In the genomic region with DNA sequence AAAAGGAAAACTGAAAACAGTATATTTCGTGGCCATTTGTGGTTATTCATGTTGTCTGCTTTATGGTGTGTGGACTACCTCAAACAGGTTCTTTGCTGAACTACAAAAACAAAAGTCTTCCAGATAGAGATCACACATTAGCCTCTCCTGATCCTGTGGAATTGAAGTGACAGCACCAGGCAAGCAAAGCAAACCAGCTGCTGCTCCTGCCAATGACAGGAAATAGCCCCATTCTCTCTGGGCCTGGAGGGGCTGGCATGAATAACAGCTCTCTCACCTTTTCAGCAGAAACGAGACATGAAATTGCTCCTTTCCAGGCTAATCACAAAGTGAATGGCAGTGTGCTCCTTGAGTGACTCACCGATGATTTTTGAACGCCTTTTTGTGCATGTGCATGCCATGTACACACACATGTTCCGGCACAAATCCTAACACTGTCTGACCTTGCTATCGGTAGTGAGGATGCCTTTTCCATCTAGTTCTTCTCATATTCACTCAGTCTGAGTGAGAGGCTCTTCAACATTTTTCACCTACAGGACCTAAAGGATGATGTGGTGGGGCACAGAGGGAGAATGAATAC, we compare ENCODE assay signal across 26 cellular contexts. TPM values are rescaled to one million over a fixed set of nuclear protein-coding genes. Genes with fewer than 3 reads are reported as not detected.
DNase-seq lines count a peak whose midpoint lies in the region; ATAC-seq, FAIRE-seq and TF ChIP-seq lines count a peak whose summit lies in the region.
"Had no signal": no experiment of that assay in that cellular context is flagged by ENCODE, and none has a peak within 500 bp of the region (broad histone marks: within the 10 kb centered on the region; RNA-seq: fewer than 3 reads in every experiment).

No MANE protein-coding gene starts in this region.

- H3K4me2 ChIP-seq in GM23338 (no peak overlapping the region), K562 (ENCODE audit: insufficient read depth, low read length) (no peak overlapping the region), keratinocyte (ENCODE audit: control insufficient read depth, extremely low read depth, insufficient read depth, low read depth, low read length) (no peak overlapping the region)

- H4K20me1 ChIP-seq in GM23338 (replicated peaks; ENCODE audit: insufficient read depth) (no peaks in the 10 kb centered on the region), K562 (replicated peaks; ENCODE audit: control insufficient read depth, insufficient read depth, low read length) (no peaks in the 10 kb centered on the region), keratinocyte (ENCODE audit: control insufficient read depth, extremely low read depth, insufficient read depth, low read length) (no peaks in the 10 kb centered on the region)

- CTCF ChIA-PET in K562 (lab: Yijun Ruan, JAX; ENCODE audit: low intra/inter-chr PET ratio), result no interaction called here

- intact Hi-C loops in K562 (cut with micrococcal nuclease), result no loop called here
- intact Hi-C loops in esophagus squamous epithelium (cut with DNase I), result no loop called here

- TF ChIP-seq CTCF in GM23338 (conservative IDR thresholded peaks at IDR 0.05; ENCODE audit: low read depth in 2 of 2) (no peak), K562 (IDR thresholded peaks at IDR 0.05 in 2 of 3, conservative IDR thresholded peaks at IDR 0.05 in 1 of 3; ENCODE audit: insufficient read depth in 2 of 3, low read depth in 1 of 3, low read length in 3 of 3) (no peak), keratinocyte (optimal IDR thresholded peaks at IDR 0.05 in 1 of 3, IDR thresholded peaks at IDR 0.05 in 1 of 3, conservative IDR thresholded peaks at IDR 0.05 in 1 of 3; ENCODE audit: extremely low read depth in 1 of 3, insufficient read depth in 2 of 3, low read length in 3 of 3) (no peak), esophagus squamous epithelium (IDR thresholded peaks at IDR 0.05) (no peak)

- in situ Hi-C loops in K562 (cut with MboI), result no loop called here

- no TSS peak for BruUV-seq in K562 (replicated peaks; lab: Mats Ljungman, UMichigan)

- no peak for TF ChIP-seq EP300 in K562 (IDR thresholded peaks at IDR 0.05; ENCODE audit: low read length)

- H3K79me2 ChIP-seq in GM23338 (replicated peaks; ENCODE audit: insufficient read depth) (no peaks in the 10 kb centered on the region), K562 (ENCODE audit: control insufficient read depth, insufficient read depth, low read length) (no peaks in the 10 kb centered on the region), keratinocyte (ENCODE audit: control insufficient read depth, insufficient read depth, low read length) (no peaks in the 10 kb centered on the region)

- H3K9ac ChIP-seq in K562 (ENCODE audit: insufficient read depth in 1 of 2, low read depth in 2 of 2, low read length in 2 of 2), result no peak overlapping the region
- H3K9ac ChIP-seq in keratinocyte (ENCODE audit: control insufficient read depth, extremely low read depth, insufficient read depth, low read length), result no peak overlapping the region

- H3K27ac ChIP-seq in GM23338 (ENCODE audit: low read depth), result 0 out of 2 replicates have a peak overlapping the region, but pooled peaks have one; percentile 77
- H3K27ac ChIP-seq in K562 (ENCODE audit: extremely low read depth, low read depth, low read length), result no peak overlapping the region
- no peak overlapping the region for H3K27ac ChIP-seq in keratinocyte (ENCODE audit: control insufficient read depth, insufficient read depth, low read length)
- no peak overlapping the region for H3K27ac ChIP-seq in esophagus squamous epithelium
- H3K27ac ChIP-seq: ascending aorta, psoas muscle, SK-N-MC, VCaP had no signal

- H3F3A ChIP-seq in GM23338 (replicated peaks; ENCODE audit: low read depth), result no peaks in the 10 kb centered on the region

- POLR2A ChIA-PET in K562 (lab: Yijun Ruan, JAX), result no interaction called here

- no peaks in the 10 kb centered on the region for H3K36me3 Mint-ChIP-seq in GM23338 (ENCODE audit: low read depth)
- H3K36me3 Mint-ChIP-seq in stimulated activated effector memory CD8-positive, alpha-beta T cell treated with anti-CD3 and anti-CD28 coated beads, Interleukin-12 subunit alpha, Interleukin-12 subunit beta, amount 100 ng/mL, for 72 hours, result no peaks in the 10 kb centered on the region
- H3K36me3 Mint-ChIP-seq: CD4-positive, CD25-positive, alpha-beta regulatory T cell; type B pancreatic cell had no signal

- H3K27me3 Mint-ChIP-seq in GM23338 (ENCODE audit: insufficient read depth, low read depth, poor library complexity), result peaks cover 2% of the 10 kb centered on the region
- H3K27me3 Mint-ChIP-seq: activated T-helper 17 cell treated with anti-CD3 and anti-CD28 coated beads, Interleukin-2, amount 50 U/mL, for 72 hours; type B pancreatic cell had no signal

- no peaks in the 10 kb centered on the region for H3K9me3 ChIP-seq in K562 (replicated peaks; ENCODE audit: control insufficient read depth, insufficient read depth, low read depth, low read length)
- no peaks in the 10 kb centered on the region for H3K9me3 ChIP-seq in keratinocyte (ENCODE audit: control insufficient read depth, low read depth, low read length)
- no peaks in the 10 kb centered on the region for H3K9me3 ChIP-seq in esophagus squamous epithelium
- H3K9me3 ChIP-seq: ascending aorta, psoas muscle had no signal

- dilution Hi-C loops in keratinocyte (cut with MboI; ENCODE audit: extremely low pct_ligation_motif_present, low sequenced_read_pairs), result no loop called here

- H2AFZ ChIP-seq in GM23338 (no peak overlapping the region), K562 (ENCODE audit: low read depth, low read length) (no peak overlapping the region), keratinocyte (ENCODE audit: control insufficient read depth, low read length) (no peak overlapping the region)

- TF ChIP-seq RAD21 in K562 (CRISPR knock-in tag; conservative IDR thresholded peaks at IDR 0.05 in 1 of 2, IDR thresholded peaks at IDR 0.05 in 1 of 2), result no peak

- TF ChIP-seq POLR2A in K562 (conservative IDR thresholded peaks at IDR 0.05) (no peak), esophagus squamous epithelium (IDR thresholded peaks at IDR 0.05) (no peak)

- no peak for DNase-seq in GM23338 (ENCODE audit: low spot score)
- peak; percentile 40 for DNase-seq in NCI-H1436 (lab: John Stamatoyannopoulos, UW)
- no peak for DNase-seq in K562 (ENCODE audit: extremely low read depth in 1 of 4, low spot score in 3 of 4)
- no peak for DNase-seq in keratinocyte (ENCODE audit: low read depth, low spot score)
- DNase-seq in esophagus squamous epithelium (lab: John Stamatoyannopoulos, UW), result no peak
- DNase-seq in activated CD4-positive, alpha-beta T cell treated with anti-CD3 and anti-CD28 coated beads for 48 hours, result no peak
- DNase-seq in stimulated activated effector memory CD8-positive, alpha-beta T cell treated with anti-CD3 and anti-CD28 coated beads, Interleukin-12 subunit alpha, Interleukin-12 subunit beta, amount 100 ng/mL, for 72 hours (ENCODE audit: low spot score in 2 of 2), result no peak
- DNase-seq: CD4-positive, CD25-positive, alpha-beta regulatory T cell; central memory CD4-positive, alpha-beta T cell; head of caudate nucleus; mesenchymal stem cell; NCI-H1694 treated with DMSO at 0.1 percent for 48 hours; NCI-H510A; nucleus accumbens; psoas muscle; stimulated activated CD8-positive, alpha-beta memory T cell treated with anti-CD3 and anti-CD28 coated beads, Interleukin-4, amount 100 ng/mL, for 48 hours; T-helper 2 cell had no signal

- peaks cover 11% of the 10 kb centered on the region for H3K4me1 ChIP-seq in GM23338 (ENCODE audit: insufficient read depth)
- peaks cover 0 to 4% of the 10 kb centered on the region in 2 experiments; a peak in 2 of 5 replicates for H3K4me1 ChIP-seq in K562 (replicated peaks in 1 of 2; ENCODE audit: control insufficient read depth in 2 of 2, insufficient read depth in 2 of 2, low read length in 2 of 2)
- no peaks in the 10 kb centered on the region for H3K4me1 ChIP-seq in keratinocyte (ENCODE audit: control insufficient read depth, extremely low read depth, insufficient read depth, low read length)
- no peaks in the 10 kb centered on the region for H3K4me1 ChIP-seq in esophagus squamous epithelium

- 3% methylated on average over 6 of the region's 6 CpGs for WGBS in K562 (ENCODE audit: insufficient coverage, low coverage, missing lambda C conversion rate)
- 32 to 48% methylated on average over 6 of the region's 6 CpGs for WGBS in esophagus squamous epithelium, 2 donors

- H3K4me3 Mint-ChIP-seq in GM23338, result no peak overlapping the region
- no peak overlapping the region for H3K4me3 Mint-ChIP-seq in stimulated activated effector memory CD8-positive, alpha-beta T cell treated with anti-CD3 and anti-CD28 coated beads, Interleukin-12 subunit alpha, Interleukin-12 subunit beta, amount 100 ng/mL, for 72 hours
- H3K4me3 Mint-ChIP-seq: activated naive CD8-positive, alpha-beta T cell; activated T-helper 17 cell treated with anti-CD3 and anti-CD28 coated beads, Interleukin-2, amount 50 U/mL, for 72 hours; CD4-positive, CD25-positive, alpha-beta regulatory T cell; type B pancreatic cell had no signal

- no peaks in the 10 kb centered on the region for H3K9me3 Mint-ChIP-seq in GM23338
- H3K9me3 Mint-ChIP-seq in stimulated activated effector memory CD8-positive, alpha-beta T cell treated with anti-CD3 and anti-CD28 coated beads, Interleukin-12 subunit alpha, Interleukin-12 subunit beta, amount 100 ng/mL, for 72 hours, result no peaks in the 10 kb centered on the region
- H3K9me3 Mint-ChIP-seq: activated T-helper 17 cell treated with anti-CD3 and anti-CD28 coated beads, Interleukin-2, amount 50 U/mL, for 72 hours; type B pancreatic cell had no signal

- peaks cover 24% of the 10 kb centered on the region for H3K4me1 Mint-ChIP-seq in GM23338
- H3K4me1 Mint-ChIP-seq in stimulated activated effector memory CD8-positive, alpha-beta T cell treated with anti-CD3 and anti-CD28 coated beads, Interleukin-12 subunit alpha, Interleukin-12 subunit beta, amount 100 ng/mL, for 72 hours, result no peaks in the 10 kb centered on the region
- H3K4me1 Mint-ChIP-seq: activated T-helper 17 cell treated with anti-CD3 and anti-CD28 coated beads, Interleukin-2, amount 50 U/mL, for 72 hours; CD4-positive, CD25-positive, alpha-beta regulatory T cell had no signal

- no peaks in the 10 kb centered on the region for H3K9me1 ChIP-seq in K562 (ENCODE audit: control insufficient read depth, insufficient read depth, low read length)
- H3K9me1 ChIP-seq in keratinocyte (ENCODE audit: control insufficient read depth, extremely low read depth, insufficient read depth, low read length), result no peaks in the 10 kb centered on the region

- no peaks in the 10 kb centered on the region for H3K36me3 ChIP-seq in GM23338 (ENCODE audit: insufficient read depth)
- H3K36me3 ChIP-seq in K562 (ENCODE audit: control insufficient read depth, insufficient read depth, low read length), result no peaks in the 10 kb centered on the region
- no peaks in the 10 kb centered on the region for H3K36me3 ChIP-seq in keratinocyte (ENCODE audit: control insufficient read depth in 2 of 2, extremely low read depth in 1 of 2, insufficient read depth in 2 of 2, low read length in 2 of 2)
- no peaks in the 10 kb centered on the region for H3K36me3 ChIP-seq in esophagus squamous epithelium
- H3K36me3 ChIP-seq: ascending aorta had no signal

- H3K27ac Mint-ChIP-seq in GM23338, result no peak overlapping the region
- no peak overlapping the region for H3K27ac Mint-ChIP-seq in stimulated activated effector memory CD8-positive, alpha-beta T cell treated with anti-CD3 and anti-CD28 coated beads, Interleukin-12 subunit alpha, Interleukin-12 subunit beta, amount 100 ng/mL, for 72 hours
- H3K27ac Mint-ChIP-seq: activated naive CD8-positive, alpha-beta T cell; activated T-helper 17 cell treated with anti-CD3 and anti-CD28 coated beads, Interleukin-2, amount 50 U/mL, for 72 hours; type B pancreatic cell had no signal

- no peaks in the 10 kb centered on the region for H3K27me3 ChIP-seq in GM23338 (ENCODE audit: insufficient read depth)
- H3K27me3 ChIP-seq in K562 (ENCODE audit: control insufficient read depth in 2 of 2, insufficient read depth in 2 of 2, low read length in 2 of 2), result peaks cover 2 to 4% of the 10 kb centered on the region in 2 experiments; a peak in 4 of 5 replicates
- H3K27me3 ChIP-seq in keratinocyte (ENCODE audit: control insufficient read depth, extremely low read depth, insufficient read depth, low read length), result no peaks in the 10 kb centered on the region
- H3K27me3 ChIP-seq in esophagus squamous epithelium, result peaks cover 0 to 24% (median 0%) of the 10 kb centered on the region in 4 donors
- H3K27me3 ChIP-seq: ascending aorta had no signal

- FAIRE-seq in K562 (lab: Jason Lieb, UNC) (peak; percentile 44), keratinocyte (lab: Jason Lieb, UNC) (peak; percentile 67)
- FAIRE-seq: D721Med, GM19239 had no signal

- no peak; the same call in 2 of the 3 replicates for ATAC-seq in GM23338
- no peak for ATAC-seq in K562
- ATAC-seq in stimulated activated effector memory CD8-positive, alpha-beta T cell treated with anti-CD3 and anti-CD28 coated beads, Interleukin-12 subunit alpha, Interleukin-12 subunit beta, amount 100 ng/mL, for 72 hours, result no peak
- ATAC-seq: activated T-helper 17 cell treated with anti-CD3 and anti-CD28 coated beads, Interleukin-2, amount 50 U/mL, for 72 hours; left lobe of liver; psoas muscle had no signal

- no peaks in the 10 kb centered on the region; the same call in none of the 2 replicates for H3K9me2 ChIP-seq in GM23338 (ENCODE audit: insufficient read depth)

- H3K4me3 ChIP-seq in GM23338, result no peak overlapping the region
- H3K4me3 ChIP-seq in K562, result no peak overlapping the region
- no peak overlapping the region for H3K4me3 ChIP-seq in keratinocyte (ENCODE audit: control insufficient read depth in 2 of 3, extremely low read depth in 1 of 3, insufficient read depth in 2 of 3, low read depth in 1 of 3, low read length in 3 of 3)
- no peak overlapping the region for H3K4me3 ChIP-seq in esophagus squamous epithelium
- H3K4me3 ChIP-seq: ascending aorta, psoas muscle, SK-N-MC had no signal

RNA-seq across cellular contexts. Expression of gene MFAP3L, which starts 24.4 kb away (rescaled TPM):
- 5.5 and 7.9 TPM in 2 replicates for total RNA-seq in GM23338 (2014; rRNA removed; shearing (Covaris generic))
- polyA plus RNA-seq in GM23338 (2016; fragmentation: Nextera tagmentation; extraction: Ambion mirVana) (2.5 and 3.4 TPM in 2 replicates), K562 (2011; rRNA removed) (0.22 TPM in 1 of 2 replicates, not detected in the other), K562 (2014; fragmentation: Illumina TruSeq; extraction: Trizol) (0.21 TPM in 1 of 2 replicates, not detected in the other), K562 (2014; fragmentation: Nextera tagmentation; extraction: Ambion mirVana) (under 1 TPM; 0.06 to 0.23 TPM), K562 (2014; rRNA removed) (0.32 TPM in 1 of 2 replicates, not detected in the other), keratinocyte (7.6 to 10.8 TPM (median 10.2 TPM) in 3 replicates)
- not detected in 2 replicates for total RNA-seq in K562 (2011; cell fraction: chromatin; rRNA removed; ENCODE audit: low replicate concordance)
- not detected in 2 replicates for total RNA-seq in K562 (2011; cell fraction: nucleolus; rRNA removed)
- 0.73 TPM in 1 of 2 replicates, not detected in the other for total RNA-seq in K562 (2011; cell fraction: nucleoplasm; rRNA removed)
- total RNA-seq in K562 (2014; rRNA removed) (0.09 and 0.16 TPM in 2 replicates), K562 (2014; rRNA removed; fragmentation: Illumina TruSeq; extraction: Trizol) (0.18 and 0.19 TPM in 2 replicates), K562 (2015; rRNA removed; fragmentation: Illumina TruSeq; extraction: Trizol) (0.15 and 0.25 TPM in 2 replicates), K562 (2021) (0.31 TPM in 1 of 2 replicates, not detected in the other), esophagus squamous epithelium (1 to 10 TPM in 3 of 4 donors, under 1 TPM in 1; 0.23 to 1.8 (median 1.1) TPM)
- polyA plus RNA-seq in K562 (2011; cell fraction: cytosol; rRNA removed), result not detected in 2 replicates
- not detected in 2 replicates for polyA plus RNA-seq in K562 (2011; cell fraction: nucleus; rRNA removed)
- polyA plus RNA-seq in K562 (2012), result 0.08 and 0.53 TPM in 2 replicates
- not detected in 2 replicates for polyA minus RNA-seq in K562 (2011; rRNA and poly(A)+ RNA removed)
- polyA minus RNA-seq in K562 (2011; cell fraction: cytosol; rRNA and poly(A)+ RNA removed), result not detected in 2 replicates
- 0.22 TPM in 1 of 2 replicates, not detected in the other for polyA minus RNA-seq in K562 (2011; cell fraction: nucleus; rRNA and poly(A)+ RNA removed)
- 7.8 TPM for polyA plus RNA-seq in keratinocyte (2011; ENCODE audit: low read depth)
- polyA plus RNA-seq in keratinocyte (2011; cell fraction: cytosol; rRNA removed), result 4.8 and 7.0 TPM in 2 replicates
- polyA plus RNA-seq in keratinocyte (2011; cell fraction: nucleus; rRNA removed), result 9.5 and 10.7 TPM in 2 replicates
- polyA plus RNA-seq in keratinocyte (2012; ENCODE audit: low replicate concordance), result 6.2 and 7.4 TPM in 2 replicates
- polyA minus RNA-seq in keratinocyte, result 29.5 to 58.8 TPM (median 49.4 TPM) in 3 replicates
- 8.1 TPM for polyA minus RNA-seq in keratinocyte (2011; cell fraction: cytosol; rRNA and poly(A)+ RNA removed)
- 10.0 and 30.9 TPM in 2 replicates for polyA minus RNA-seq in keratinocyte (2011; cell fraction: nucleus; rRNA and poly(A)+ RNA removed)
